ENCODE assay signal across 11 cellular contexts in the genomic region with DNA sequence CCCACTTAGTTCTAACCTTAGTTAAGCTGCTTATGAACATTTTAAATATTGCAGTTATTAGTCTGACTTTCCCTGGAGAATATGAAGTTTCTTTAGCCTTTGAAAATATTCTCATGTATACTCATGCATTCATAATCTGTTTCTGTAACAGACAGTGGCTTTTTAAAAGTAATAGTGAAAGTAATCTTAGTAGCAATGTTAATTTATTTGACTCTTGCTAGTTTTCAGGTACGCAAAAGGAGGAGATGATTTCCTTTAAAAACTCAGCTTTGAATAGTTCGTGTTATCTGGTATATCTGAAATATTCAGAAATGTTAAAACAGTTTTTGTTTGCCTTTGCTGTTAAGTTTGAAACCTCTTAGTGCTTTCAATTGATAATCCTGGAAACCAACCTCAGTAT. TPM values are rescaled to one million over a fixed set of nuclear protein-coding genes. Genes with fewer than 3 reads are reported as not detected.
DNase-seq lines count a peak whose midpoint lies in the region; ATAC-seq, FAIRE-seq and TF ChIP-seq lines count a peak whose summit lies in the region.
"Had no signal": no experiment of that assay in that cellular context is flagged by ENCODE, and none has a peak within 500 bp of the region (broad histone marks: within the 10 kb centered on the region; RNA-seq: fewer than 3 reads in every experiment).

No MANE protein-coding gene starts in this region.

- peaks cover 0 to 8% of the 10 kb centered on the region in 2 experiments for H3K36me3 ChIP-seq in mesenchymal stem cell (ENCODE audit: control insufficient read depth in 1 of 2, insufficient read depth in 2 of 2, low read depth in 1 of 2, low read length in 2 of 2)
- H3K36me3 ChIP-seq: HAP-1 had no signal

- H3K27ac ChIP-seq in A549 (no peak overlapping the region), mesenchymal stem cell (ENCODE audit: low read length, poor library complexity, severe bottlenecking) (no peak overlapping the region)
- H3K27ac ChIP-seq: C4-2B had no signal

- peak overlapping the region; percentile 100 for H3K9ac ChIP-seq in mesenchymal stem cell (ENCODE audit: low read length)

- POLR2A ChIA-PET in A549 (lab: Yijun Ruan, JAX) = no interaction called here

- no peak overlapping the region for H4K8ac ChIP-seq in mesenchymal stem cell (ENCODE audit: low read length)

- H3K27me3 ChIP-seq in mesenchymal stem cell (ENCODE audit: control insufficient read depth in 1 of 2, insufficient read depth in 1 of 2, low read length in 2 of 2) = no peaks in the 10 kb centered on the region

- H3K27ac Mint-ChIP-seq in HFFc6 = peak overlapping the region; percentile 58
- H3K27ac Mint-ChIP-seq in activated naive CD8-positive, alpha-beta T cell treated with anti-CD3 and anti-CD28 coated beads, Interleukin-2, amount 50 U/mL, for 24 hours = peak overlapping the region; percentile 87

- TF ChIP-seq EP300 in A549 (IDR thresholded peaks at IDR 0.05) = no peak

- no peak for FAIRE-seq in A549 (lab: Jason Lieb, UNC)

- DNase-seq in A549 (ENCODE audit: low read depth in 1 of 2, low spot score in 1 of 2) (no peak), HFFc6 (no peak), mesenchymal stem cell (no peak), HUDEP-2 (lab: John Stamatoyannopoulos, UW; ENCODE audit: unreplicated experiment in 76 of 76) (no peak), left colon (no peak), CD1c-positive myeloid dendritic cell (ENCODE audit: extremely low spot score) (no peak)
- DNase-seq in activated naive CD8-positive, alpha-beta T cell treated with anti-CD3 and anti-CD28 coated beads, Interleukin-2, amount 50 U/mL, for 24 hours = no peak
- DNase-seq: NCI-H2029 had no signal

- 85% methylated on average over 2 of the region's 2 CpGs for WGBS in A549 (ENCODE audit: missing lambda C conversion rate)
- WGBS in mesenchymal stem cell = 93% methylated on average over 2 of the region's 2 CpGs

- H3K4me3 ChIP-seq in A549 (no peak overlapping the region), mesenchymal stem cell (ENCODE audit: insufficient read depth in 1 of 2, low read depth in 1 of 2, low read length in 2 of 2) (peak overlapping the region in 1 of 2 experiments; percentile 99)
- H3K4me3 ChIP-seq: HAP-1 had no signal

- TF ChIP-seq RAD21 in A549 (conservative IDR thresholded peaks at IDR 0.05 in 1 of 2, IDR thresholded peaks at IDR 0.05 in 1 of 2) = no peak

- peaks cover 66% of the 10 kb centered on the region for H3K4me1 Mint-ChIP-seq in HFFc6 (ENCODE audit: low read depth)
- peaks cover 78% of the 10 kb centered on the region for H3K4me1 Mint-ChIP-seq in activated naive CD8-positive, alpha-beta T cell treated with anti-CD3 and anti-CD28 coated beads, Interleukin-2, amount 50 U/mL, for 24 hours

- H3K4me2 ChIP-seq in A549 (peak overlapping the region; percentile 78), mesenchymal stem cell (ENCODE audit: low read length, poor library complexity, severe bottlenecking) (no peak overlapping the region)

- H4K91ac ChIP-seq in mesenchymal stem cell (ENCODE audit: low read length) = no peak overlapping the region

- no peak for TF ChIP-seq POLR2A in A549 (IDR thresholded peaks at IDR 0.05; ENCODE audit: low read length)

- H3K23ac ChIP-seq in mesenchymal stem cell (ENCODE audit: low read length in 2 of 2) = no peak overlapping the region

- no peak overlapping the region for H2BK15ac ChIP-seq in mesenchymal stem cell (ENCODE audit: low read depth, poor library complexity, severe bottlenecking)

- peaks cover 3% of the 10 kb centered on the region; the same call in 1 of the 2 replicates for H3K27me3 Mint-ChIP-seq in HFFc6 (ENCODE audit: insufficient read depth)
- H3K27me3 Mint-ChIP-seq in activated naive CD8-positive, alpha-beta T cell treated with anti-CD3 and anti-CD28 coated beads, Interleukin-2, amount 50 U/mL, for 24 hours = peaks cover 1% of the 10 kb centered on the region

- H2BK5ac ChIP-seq in mesenchymal stem cell (ENCODE audit: low read depth, low read length, poor library complexity, severe bottlenecking) = no peak overlapping the region

- CTCF ChIA-PET in A549 (lab: Yijun Ruan, JAX) = interaction anchor here (8.1 kb wide), 1 partner anchor 68 kb away, joined by 48 read pairs; no protein-coding TSS in a partner anchor

- no peaks in the 10 kb centered on the region for H3K9me3 Mint-ChIP-seq in HFFc6
- no peaks in the 10 kb centered on the region for H3K9me3 Mint-ChIP-seq in activated naive CD8-positive, alpha-beta T cell treated with anti-CD3 and anti-CD28 coated beads, Interleukin-2, amount 50 U/mL, for 24 hours

- H2BK120ac ChIP-seq in mesenchymal stem cell (ENCODE audit: low read depth, low read length) = no peak overlapping the region

- no peak overlapping the region for H2AFZ ChIP-seq in mesenchymal stem cell (ENCODE audit: low read depth, low read length)

- peak overlapping the region; percentile 94 for H3K4me3 Mint-ChIP-seq in HFFc6
- H3K4me3 Mint-ChIP-seq in activated naive CD8-positive, alpha-beta T cell treated with anti-CD3 and anti-CD28 coated beads, Interleukin-2, amount 50 U/mL, for 24 hours = peak overlapping the region; percentile 94

- H3K4me1 ChIP-seq in A549 (peaks cover 51% of the 10 kb centered on the region), mesenchymal stem cell (ENCODE audit: control insufficient read depth, insufficient read depth, low read depth, low read length) (peaks cover 7% of the 10 kb centered on the region)

- peaks cover 2% of the 10 kb centered on the region for H3K79me1 ChIP-seq in mesenchymal stem cell (replicated peaks; ENCODE audit: low read length, poor library complexity, severe bottlenecking)

- H3K4ac ChIP-seq in mesenchymal stem cell (ENCODE audit: low read depth in 1 of 2, low read length in 2 of 2) = no peak overlapping the region

- H3K18ac ChIP-seq in mesenchymal stem cell (ENCODE audit: low read depth in 1 of 2, low read length in 2 of 2) = no peak overlapping the region

- peaks cover 4% of the 10 kb centered on the region; the same call in 1 of the 2 replicates for H3K36me3 Mint-ChIP-seq in HFFc6 (ENCODE audit: low read depth)
- H3K36me3 Mint-ChIP-seq in activated naive CD8-positive, alpha-beta T cell treated with anti-CD3 and anti-CD28 coated beads, Interleukin-2, amount 50 U/mL, for 24 hours (ENCODE audit: low read depth) = peaks cover 19% of the 10 kb centered on the region

- no peaks in the 10 kb centered on the region for H3K9me3 ChIP-seq in A549
- H3K9me3 ChIP-seq in mesenchymal stem cell (ENCODE audit: control insufficient read depth, low read length) = no peaks in the 10 kb centered on the region
- H3K9me3 ChIP-seq: HAP-1 had no signal

- intact Hi-C loops in left colon (cut with DNase I, micrococcal nuclease) = loop anchor here in 1 of 2 donors (10.0 kb wide), 1 partner anchor 66 kb away; no protein-coding TSS in a partner anchor

- no peak overlapping the region for H2AK5ac ChIP-seq in mesenchymal stem cell (ENCODE audit: low read length, severe bottlenecking)

- no peak overlapping the region for H3K14ac ChIP-seq in mesenchymal stem cell (ENCODE audit: low read length in 2 of 2)

- ATAC-seq in A549 (no peak), left colon (no peak)
- ATAC-seq in activated naive CD8-positive, alpha-beta T cell treated with anti-CD3 and anti-CD28 coated beads, Interleukin-2, amount 50 U/mL, for 24 hours = no peak
- ATAC-seq in activated CD4-positive, CD25-positive, alpha-beta regulatory T cell treated with anti-CD3 and anti-CD28 coated beads, Interleukin-2, amount 50 U/mL, for 24 hours = no peak

- no peak overlapping the region for H2BK12ac ChIP-seq in mesenchymal stem cell (ENCODE audit: low read length in 2 of 2)

- TF ChIP-seq CTCF in A549 (IDR thresholded peaks at IDR 0.05) (no peak), HFFc6 (IDR thresholded peaks at IDR 0.05) (no peak)

TF ChIP-seq in A549, 52 proteins besides CTCF, POLR2A, EP300 and RAD21 (continues in another document):
- no peak for TF ChIP-seq CHD2 (IDR thresholded peaks at IDR 0.05; ENCODE audit: low read length, partially characterized antibody)
- TF ChIP-seq RFX5 (IDR thresholded peaks at IDR 0.05) = no peak
- no peak for TF ChIP-seq EHF (CRISPR knock-in tag; IDR thresholded peaks at IDR 0.05)
- TF ChIP-seq PHF8 (IDR thresholded peaks at IDR 0.05; ENCODE audit: borderline replicate concordance, low read depth) = no peak
- no peak for TF ChIP-seq HOXB13 (CRISPR knock-in tag; IDR thresholded peaks at IDR 0.05; ENCODE audit: low read depth)
- TF ChIP-seq CBX8 (IDR thresholded peaks at IDR 0.05) = no peak
- TF ChIP-seq MAZ (IDR thresholded peaks at IDR 0.05; ENCODE audit: borderline replicate concordance, low read depth, low read length) = no peak
- TF ChIP-seq USF2 (IDR thresholded peaks at IDR 0.05) = no peak
- no peak for TF ChIP-seq FOSB (CRISPR knock-in tag; IDR thresholded peaks at IDR 0.05)
- no peak for TF ChIP-seq NFE2L2 (conservative IDR thresholded peaks at IDR 0.05; ENCODE audit: low read length)

RNA-seq across cellular contexts. Expression of gene ANKRD12, which starts 3.8 kb away (rescaled TPM):
- polyA plus RNA-seq in A549 (2011; rRNA removed) = 7.3 and 8.0 TPM in 2 replicates
- polyA plus RNA-seq in A549 (2012; cell fraction: cytosol; rRNA removed) = 0.50 and 0.70 TPM in 2 replicates
- 0.84 and 1.2 TPM in 2 replicates for polyA plus RNA-seq in A549 (2012; cell fraction: nucleus; rRNA removed)
- 2.6 to 3.2 TPM (median 2.7 TPM) in 3 replicates for polyA plus RNA-seq in A549 (2017; fragmentation: RNase III; extraction: RNeasy Plus Mini Kit Qiagen cat#74134 plus additional on column Dnase treatment)
- polyA minus RNA-seq in A549 (2011; rRNA and poly(A)+ RNA removed) = 12.4 and 17.5 TPM in 2 replicates
- total RNA-seq in HFFc6 (2021; fragmentation: NEBNext Ultra II Directional; extraction: Animal tissue kit (Norgen Biotek cat#: 25700)) = 10 to 100 TPM; 26.5 to 31.3 (median 29.8) TPM
- 41.3 TPM for polyA plus RNA-seq in mesenchymal stem cell (2013, experiment 1 of 2)
- 40.2 TPM for polyA plus RNA-seq in mesenchymal stem cell (2013, experiment 2 of 2)
- 10 to 100 TPM; 44.7 to 64.3 TPM for total RNA-seq in left colon

RNA-seq across cellular contexts. Expression of gene NDUFV2, which starts 37.9 kb away (rescaled TPM):
- polyA plus RNA-seq in A549 (2011; rRNA removed) (152 and 180 TPM in 2 replicates), A549 (2017; fragmentation: RNase III; extraction: RNeasy Plus Mini Kit Qiagen cat#74134 plus additional on column Dnase treatment) (105 to 115 TPM (median 108 TPM) in 3 replicates)
- polyA plus RNA-seq in A549 (2012; cell fraction: cytosol; rRNA removed) = 72.8 and 73.2 TPM in 2 replicates
- polyA plus RNA-seq in A549 (2012; cell fraction: nucleus; rRNA removed) = 23.8 and 34.1 TPM in 2 replicates
- 19.1 and 26.4 TPM in 2 replicates for polyA minus RNA-seq in A549 (2011; rRNA and poly(A)+ RNA removed)
- 100 to 1,000 TPM; 157 to 198 (median 184) TPM for total RNA-seq in HFFc6 (2021; fragmentation: NEBNext Ultra II Directional; extraction: Animal tissue kit (Norgen Biotek cat#: 25700))
- polyA plus RNA-seq in mesenchymal stem cell (2013, experiment 1 of 2) = 241 TPM
- polyA plus RNA-seq in mesenchymal stem cell (2013, experiment 2 of 2) = 246 TPM
- total RNA-seq in left colon = 100 to 1,000 TPM; 167 to 191 TPM
